8 cellular contexts compared by ENCODE assay signal in the genomic region with DNA sequence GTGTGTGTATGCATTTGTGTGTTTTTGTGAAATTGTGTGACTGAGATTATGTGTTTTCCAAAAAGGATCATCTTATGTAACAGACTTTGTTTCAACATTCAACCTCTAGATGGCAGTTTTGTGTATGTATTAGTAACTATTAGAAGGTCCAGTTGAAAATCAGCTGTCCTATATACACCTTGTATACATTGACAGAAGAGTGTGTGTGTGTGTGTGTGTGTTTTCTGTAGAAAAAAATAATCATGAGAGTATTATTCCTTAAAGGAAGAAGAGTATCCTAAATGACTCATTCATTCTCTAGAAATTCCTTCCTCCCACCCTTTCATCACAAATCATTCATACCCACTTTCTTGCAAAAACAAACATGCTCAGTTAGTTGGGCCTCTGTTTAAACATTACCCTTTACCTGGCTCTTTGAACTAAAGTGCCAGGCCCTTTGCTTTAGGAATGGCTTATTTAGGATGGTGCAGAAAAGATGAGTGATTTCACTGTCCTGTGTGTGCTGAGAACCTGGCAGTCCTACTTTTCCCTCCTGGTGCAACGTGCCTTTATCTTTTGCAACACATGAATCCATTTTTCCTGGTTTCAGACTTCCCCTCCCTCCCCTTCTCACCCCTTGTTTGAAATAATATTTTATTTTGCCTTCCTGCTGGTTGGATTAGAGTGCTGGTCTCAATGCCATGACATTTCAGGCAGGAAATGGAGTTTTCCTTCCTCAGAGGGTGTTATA.
A peak's percentile ranks its signal among the peaks of the same experiment; 100 is the strongest.
DNase-seq lines count a peak whose midpoint lies in the region; ATAC-seq and TF ChIP-seq lines count a peak whose summit lies in the region.

No MANE protein-coding gene starts in this region.

- TF ChIP-seq CTCF in right atrium auricular region (IDR thresholded peaks at IDR 0.05): peak in 1 of 2 donors; percentile 62
- TF ChIP-seq CTCF in lung (IDR thresholded peaks at IDR 0.05; ENCODE audit: control extremely low read depth, extremely low read depth): peak; percentile 38

- peaks cover 48% of the 10 kb centered on the region for H3K4me1 Mint-ChIP-seq in central memory CD8-positive, alpha-beta T cell

- H3K27ac ChIP-seq in right atrium auricular region (peak overlapping the region in 1 of 2 donors; percentile 51), lung (ENCODE audit: low read depth in 1 of 2, low read length in 1 of 2) (peak overlapping the region in 1 of 2 donors; percentile 36)

- no peaks in the 10 kb centered on the region for H3K9me3 Mint-ChIP-seq in central memory CD8-positive, alpha-beta T cell

- WGBS in lung, 2 donors: 21 to 40% methylated on average over 1 of the region's 1 CpG

- H3K4me3 ChIP-seq in right atrium auricular region (no peak overlapping the region), lung (no peak overlapping the region)

- ATAC-seq in Right ventricle myocardium superior (ENCODE audit: poor library complexity): peak; percentile 65
- peak; percentile 87 for ATAC-seq in HG02938 (IDR thresholded peaks at IDR 0.05; ENCODE audit: unreplicated experiment)
- no peak for ATAC-seq in central memory CD8-positive, alpha-beta T cell (replicated peaks; ENCODE audit: extremely low read depth, poor library complexity, severe bottlenecking)
- ATAC-seq in lung (ENCODE audit: insufficient read depth, low FRiP score): peak; percentile 31
- ATAC-seq in GM21381 (IDR thresholded peaks at IDR 0.05; ENCODE audit: unreplicated experiment): no peak
- no peak for ATAC-seq in HG03457 (IDR thresholded peaks at IDR 0.05; ENCODE audit: unreplicated experiment)

- H3K9me3 ChIP-seq in right atrium auricular region (no peaks in the 10 kb centered on the region), lung (ENCODE audit: control insufficient read depth in 2 of 2, insufficient read depth in 1 of 2, low read length in 1 of 2) (no peaks in the 10 kb centered on the region)

- intact Hi-C loops in Right ventricle myocardium superior (cut with DNase I): loop anchor here (5.0 to 10.0 kb wide), 2 partner anchors 40 to 902 kb away; no protein-coding TSS in a partner anchor

- no peak overlapping the region for H3K4me3 Mint-ChIP-seq in central memory CD8-positive, alpha-beta T cell

- H3K36me3 Mint-ChIP-seq in central memory CD8-positive, alpha-beta T cell (ENCODE audit: insufficient read depth): peaks cover 19% of the 10 kb centered on the region

- no peak for DNase-seq in Right ventricle myocardium superior
- no peak for DNase-seq in right atrium auricular region (ENCODE audit: low spot score)
- peak; percentile 56 for DNase-seq in NCI-H345 (lab: John Stamatoyannopoulos, UW)
- no peak for DNase-seq in central memory CD8-positive, alpha-beta T cell (ENCODE audit: low spot score in 2 of 2)
- DNase-seq in lung (ENCODE audit: low spot score): no peak

- H3K27me3 ChIP-seq in right atrium auricular region (no peaks in the 10 kb centered on the region), lung (ENCODE audit: control insufficient read depth, insufficient read depth) (no peaks in the 10 kb centered on the region)

- H3K27me3 Mint-ChIP-seq in central memory CD8-positive, alpha-beta T cell: no peaks in the 10 kb centered on the region

- peaks cover 0 to 45% of the 10 kb centered on the region in 2 donors for H3K4me1 ChIP-seq in right atrium auricular region
- H3K4me1 ChIP-seq in lung (ENCODE audit: control insufficient read depth in 2 of 2, insufficient read depth in 2 of 2, low read length in 2 of 2): peaks cover 5 to 18% of the 10 kb centered on the region in 2 donors

- peaks cover 9% of the 10 kb centered on the region for H3K36me3 ChIP-seq in right atrium auricular region
- H3K36me3 ChIP-seq in lung (ENCODE audit: control insufficient read depth in 2 of 2, insufficient read depth in 2 of 2, low read length in 2 of 2): no peaks in the 10 kb centered on the region

- peak overlapping the region; percentile 80 for H3K27ac Mint-ChIP-seq in central memory CD8-positive, alpha-beta T cell (ENCODE audit: low read depth)

Comparison
In these comparisons a context has a peak if more than half of its experiments do, and no peak if none do; other contexts are left out.
1. ATAC-seq: peak in Right ventricle myocardium superior (single experiment), HG02938 (single experiment) and lung (single experiment); none in central memory CD8-positive, alpha-beta T cell (single experiment), GM21381 (single experiment) and HG03457 (single experiment).